In genomic region chr7:50304911-50305621, GRCh38 we compare ENCODE assay signal across 8 cellular contexts.
DNase-seq lines count a peak whose midpoint lies in the region; ATAC-seq and TF ChIP-seq lines count a peak whose summit lies in the region.

No MANE protein-coding gene starts in this region.

- no peaks in the 10 kb centered on the region for H3K27me3 ChIP-seq in WERI-Rb-1 (ENCODE audit: insufficient read depth, low read depth, severe bottlenecking)

- peak overlapping the region; percentile 93 to 96 for H3K4me3 Mint-ChIP-seq in effector memory CD8-positive, alpha-beta T cell

- no peak overlapping the region for H3K27ac ChIP-seq in WERI-Rb-1

- H3K4me3 ChIP-seq in WERI-Rb-1 (ENCODE audit: low read depth, low read length), result peak overlapping the region; percentile 54

- no peaks in the 10 kb centered on the region for H3K9me3 ChIP-seq in WERI-Rb-1 (ENCODE audit: severe bottlenecking)

- ATAC-seq in HG03095 (IDR thresholded peaks at IDR 0.05; ENCODE audit: unreplicated experiment), result peak; percentile 29
- ATAC-seq in effector memory CD8-positive, alpha-beta T cell (replicated peaks), result peak; percentile 63

- no peaks in the 10 kb centered on the region for H3K9me3 Mint-ChIP-seq in effector memory CD8-positive, alpha-beta T cell

- in situ Hi-C loops in KBM-7 (cut with MboI; ENCODE audit: low pct_unique_long_range_greater_than_20kb, low sequenced_read_pairs), result no loop called here

- peak overlapping the region; percentile 93 to 95 for H3K27ac Mint-ChIP-seq in effector memory CD8-positive, alpha-beta T cell

- no peaks in the 10 kb centered on the region for H3K36me3 ChIP-seq in WERI-Rb-1

- H3K27me3 Mint-ChIP-seq in effector memory CD8-positive, alpha-beta T cell, result no peaks in the 10 kb centered on the region

- H3K4me1 Mint-ChIP-seq in effector memory CD8-positive, alpha-beta T cell (ENCODE audit: low read depth in 2 of 2), result peaks cover 40 to 47% of the 10 kb centered on the region in 2 donors

- peak; percentile 44 for DNase-seq in SIG-M5 treated with dmso at 0.1 percent for 504 hours (lab: John Stamatoyannopoulos, UW; ENCODE audit: unreplicated experiment)
- DNase-seq in SIG-M5 (lab: John Stamatoyannopoulos, UW), result no peak
- DNase-seq in WERI-Rb-1, result no peak
- DNase-seq in effector memory CD8-positive, alpha-beta T cell, result peak; percentile 50 to 62 (median 55)
- DNase-seq in retina, result peak; percentile 58
- no peak for DNase-seq in AG08396 (ENCODE audit: low spot score)
- DNase-seq in KBM-7, result no peak

- peaks cover 58% of the 10 kb centered on the region for H3K36me3 Mint-ChIP-seq in effector memory CD8-positive, alpha-beta T cell (ENCODE audit: insufficient read depth)

- TF ChIP-seq CTCF in WERI-Rb-1 (IDR thresholded peaks at IDR 0.05; ENCODE audit: low read depth, low read length), result no peak

Comparison
In these comparisons a context has a peak if more than half of its experiments do, and no peak if none do; other contexts are left out.
1. DNase-seq: peak in SIG-M5 treated with dmso at 0.1 percent for 504 hours (single experiment), effector memory CD8-positive, alpha-beta T cell (3 of 3) and retina (single experiment); none in SIG-M5 (single experiment), WERI-Rb-1 (single experiment), AG08396 (single experiment) and KBM-7 (single experiment).